14 cellular contexts compared by ENCODE assay signal in the genomic region with DNA sequence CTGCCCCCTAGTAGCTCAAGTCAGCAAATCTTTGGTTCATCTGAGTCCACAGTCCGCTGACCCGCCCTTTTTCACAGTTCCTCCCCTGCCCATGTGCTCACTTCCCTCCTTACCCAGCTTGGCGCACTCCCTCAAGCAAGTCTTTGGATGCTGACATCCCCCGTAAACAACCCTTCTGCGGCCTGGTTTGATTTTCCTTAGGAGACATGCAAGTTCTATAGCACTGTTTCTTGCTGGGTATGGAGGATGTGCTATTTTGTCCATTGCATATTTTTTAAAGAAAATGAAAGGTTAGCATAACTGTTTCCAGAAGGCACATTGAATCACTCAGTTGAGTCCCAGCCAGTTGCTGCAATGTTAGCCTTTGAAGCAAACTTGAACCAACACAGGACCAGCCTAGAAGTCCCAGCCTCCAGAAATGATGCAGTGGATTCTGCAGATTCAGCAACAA. TPM values are rescaled to one million over a fixed set of nuclear protein-coding genes. Genes with fewer than 3 reads are reported as not detected.
DNase-seq lines count a peak whose midpoint lies in the region; ATAC-seq and TF ChIP-seq lines count a peak whose summit lies in the region.
"Had no signal": no experiment of that assay in that cellular context is flagged by ENCODE, and none has a peak within 500 bp of the region (broad histone marks: within the 10 kb centered on the region; RNA-seq: fewer than 3 reads in every experiment).

No MANE protein-coding gene starts in this region.

- TF ChIP-seq EP300 in esophagus muscularis mucosa (IDR thresholded peaks at IDR 0.05): no peak

- intact Hi-C loops in esophagus muscularis mucosa (cut with DNase I): no loop called here
- intact Hi-C loops in right lobe of liver (cut with DNase I): no loop called here

- H3K27me3 ChIP-seq in MG63 (no peaks in the 10 kb centered on the region), esophagus muscularis mucosa (no peaks in the 10 kb centered on the region), right lobe of liver (no peaks in the 10 kb centered on the region)

- H3K4me3 ChIP-seq in MG63: no peak overlapping the region
- H3K4me3 ChIP-seq in esophagus muscularis mucosa: no peak overlapping the region
- no peak overlapping the region for H3K4me3 ChIP-seq in right lobe of liver
- H3K4me3 ChIP-seq: GM12878 had no signal

- WGBS in esophagus muscularis mucosa: 41% methylated on average over 5 of the region's 5 CpGs
- WGBS in right lobe of liver (ENCODE audit: insufficient coverage, low coverage, low lambda C conversion rate, missing lambda C conversion rate): 77% methylated on average over 4 of the region's 5 CpGs

- peaks cover 30 to 62% (median 54%) of the 10 kb centered on the region in 4 donors for H3K4me1 ChIP-seq in esophagus muscularis mucosa
- no peaks in the 10 kb centered on the region for H3K4me1 ChIP-seq in right lobe of liver

- TF ChIP-seq POLR2A in esophagus muscularis mucosa (IDR thresholded peaks at IDR 0.05; ENCODE audit: low read depth): no peak
- TF ChIP-seq POLR2A in right lobe of liver (IDR thresholded peaks at IDR 0.05): no peak

- no peaks in the 10 kb centered on the region for H3K36me3 ChIP-seq in MG63
- peaks cover 0 to 4% (median 0%) of the 10 kb centered on the region in 4 donors for H3K36me3 ChIP-seq in esophagus muscularis mucosa
- no peaks in the 10 kb centered on the region for H3K36me3 ChIP-seq in right lobe of liver

- TF ChIP-seq CTCF in esophagus muscularis mucosa (IDR thresholded peaks at IDR 0.05) (no peak), right lobe of liver (IDR thresholded peaks at IDR 0.05) (no peak)

- ATAC-seq in right lobe of liver (peak; percentile 50 to 81 (median 54)), HG03442 (IDR thresholded peaks at IDR 0.05; ENCODE audit: unreplicated experiment) (no peak), GM18907 (IDR thresholded peaks at IDR 0.05; ENCODE audit: unreplicated experiment) (no peak)
- ATAC-seq: GM12878 had no signal

- DNase-seq in MG63 (peak; percentile 53), esophagus muscularis mucosa (ENCODE audit: extremely low spot score) (no peak), right lobe of liver (no peak), substantia nigra (lab: John Stamatoyannopoulos, UW) (peak in 20 of 49 donors; percentile 19 to 66 (median 40)), ecto neural progenitor cell (ENCODE audit: low spot score) (no peak), SK-N-DZ (ENCODE audit: low spot score) (no peak)
- DNase-seq: activated CD8-positive, alpha-beta memory T cell treated with anti-CD3 and anti-CD28 coated beads, Interleukin-2, amount 50 U/mL, for 48 hours; amniotic stem cell; erythroblast; NCI-H226 had no signal

- H3K9me3 ChIP-seq in MG63: no peaks in the 10 kb centered on the region
- no peaks in the 10 kb centered on the region for H3K9me3 ChIP-seq in esophagus muscularis mucosa
- no peaks in the 10 kb centered on the region for H3K9me3 ChIP-seq in right lobe of liver

- H3K27ac ChIP-seq in esophagus muscularis mucosa (replicated peaks in 1 of 4): peak overlapping the region; percentile 37 to 72 (median 64)
- H3K27ac ChIP-seq in right lobe of liver: no peak overlapping the region
- peak overlapping the region; percentile 85 for H3K27ac ChIP-seq in substantia nigra (ENCODE audit: low read depth, low read length, poor library complexity, severe bottlenecking)

RNA-seq across cellular contexts. Expression of a gene that starts 38.2 kb away (rescaled TPM):
- 26.0 and 40.8 TPM in 2 replicates for total RNA-seq in MG63 (2014; rRNA removed; shearing (Covaris generic); ENCODE audit: low replicate concordance)
- total RNA-seq in esophagus muscularis mucosa (100 to 1,000 TPM; 101 to 146 (median 109) TPM), right lobe of liver (100 to 1,000 TPM in 3 of 6 experiments, 10 to 100 TPM in 3; 91.9 to 224 (median 134) TPM)
- 0.44 TPM in 1 of 2 replicates, not detected in the other for polyA plus RNA-seq in SK-N-DZ (2014; cell fraction: cytosol; rRNA removed)
- not detected in 2 replicates for polyA plus RNA-seq in SK-N-DZ (2014; cell fraction: nucleus; rRNA removed)
- total RNA-seq: GM12878 had no signal

RNA-seq across cellular contexts. Expression of a gene that starts 45.1 kb away (rescaled TPM):
- total RNA-seq in MG63 (2014; rRNA removed; shearing (Covaris generic); ENCODE audit: low replicate concordance): not detected in 2 replicates
- total RNA-seq in esophagus muscularis mucosa: 1 to 10 TPM in 1 of 4 donors, not detected in 3; 1.2 TPM
- not detected for total RNA-seq in right lobe of liver
- polyA plus RNA-seq in SK-N-DZ (2014; cell fraction: cytosol; rRNA removed): not detected in 2 replicates
- polyA plus RNA-seq in SK-N-DZ (2014; cell fraction: nucleus; rRNA removed): not detected in 2 replicates
- total RNA-seq: GM12878, renal cortical epithelial cell had no signal
- polyA plus RNA-seq: GM12878 had no signal

Comparison
In these comparisons a context has a peak if more than half of its experiments do, and no peak if none do; other contexts are left out.
1. H3K27ac ChIP-seq: peak in esophagus muscularis mucosa (4 of 4) and substantia nigra (single experiment); none in right lobe of liver (0 of 3).
2. ATAC-seq: peak in right lobe of liver (4 of 4); none in HG03442 (single experiment) and GM18907 (single experiment).